8 cellular contexts compared by ENCODE assay signal in genomic region chr15:43777293-43777819, GRCh38. TPM values are rescaled to one million over a fixed set of nuclear protein-coding genes. Genes with fewer than 3 reads are reported as not detected.
A peak's percentile ranks its signal among the peaks of the same experiment; 100 is the strongest.
DNase-seq lines count a peak whose midpoint lies in the region; ATAC-seq and TF ChIP-seq lines count a peak whose summit lies in the region.

No MANE protein-coding gene starts in this region.

- peak overlapping the region; percentile 75 for H3K27ac ChIP-seq in right cardiac atrium (ENCODE audit: low read length)

- H3K9me3 Mint-ChIP-seq in T-cell = no peaks in the 10 kb centered on the region

- no peaks in the 10 kb centered on the region for H3K4me1 ChIP-seq in right cardiac atrium (ENCODE audit: control insufficient read depth, insufficient read depth, low read length)

- peaks cover 18 to 23% (median 18%) of the 10 kb centered on the region in 3 donors for H3K4me1 Mint-ChIP-seq in T-cell

- H3K36me3 Mint-ChIP-seq in T-cell = no peaks in the 10 kb centered on the region

- intact Hi-C loops in right cardiac atrium (cut with DNase I) (no loop called here), sciatic nerve (cut with DNase I) (no loop called here)

- WGBS in right cardiac atrium = under 1% methylated on average over 28 of the region's 28 CpGs

- POLR2A ChIA-PET in T-cell (lab: Charles Lee) = interaction anchor here (0.6 to 1.0 kb wide), 2 partner anchors 22 to 47 kb away, joined by 3 to 9 read pairs; partner anchors contain the start of gene MFAP1 (in 1 of the 2)

- H3K4me3 Mint-ChIP-seq in T-cell = peak overlapping the region; percentile 92 to 93 (median 93)

- DNase-seq in HFF-Myc (ENCODE audit: extremely low read depth, low read depth) (peak; percentile 54), NCI-H1048 (lab: John Stamatoyannopoulos, UW) (peak; percentile 71), T-cell (peak; percentile 67 to 87 (median 79)), amniotic epithelial cell (ENCODE audit: low read depth) (peak; percentile 62), right cardiac atrium (peak; percentile 83 to 91 (median 90)), sciatic nerve (ENCODE audit: low spot score) (peak; percentile 88)

- no peaks in the 10 kb centered on the region for H3K9me3 ChIP-seq in right cardiac atrium (ENCODE audit: control insufficient read depth, low read length)

- peak overlapping the region; percentile 91 to 95 for H3K27ac Mint-ChIP-seq in T-cell

- peak; percentile 81 to 85 (median 84) for ATAC-seq in T-cell (replicated peaks in 1 of 4)
- peak; percentile 84 to 87 for ATAC-seq in right cardiac atrium
- ATAC-seq in sciatic nerve = peak; percentile 87
- no peak for ATAC-seq in HG03469 (IDR thresholded peaks at IDR 0.05; ENCODE audit: unreplicated experiment)

- H3K27me3 Mint-ChIP-seq in T-cell = no peaks in the 10 kb centered on the region

- TF ChIP-seq CTCF in HFF-Myc (IDR thresholded peaks at IDR 0.05; ENCODE audit: low read depth, low read length, missing control alignments) = peak; percentile 49

- no peaks in the 10 kb centered on the region for H3K27me3 ChIP-seq in right cardiac atrium (ENCODE audit: control insufficient read depth, insufficient read depth)

- H3K4me3 ChIP-seq in GM08714 (ENCODE audit: low read length) (peak overlapping the region; percentile 57; the same call in 1 of the 2 replicates), HFF-Myc (replicated peaks; ENCODE audit: low read depth, low read length) (peak overlapping the region; percentile 51), right cardiac atrium (ENCODE audit: low read length) (peak overlapping the region; percentile 75)

- CTCF ChIA-PET in T-cell (lab: Charles Lee) = interaction anchor here in 1 of 2 donors (0.8 to 1.5 kb wide), 7 partner anchors 13 to 47 kb away, joined by 3 to 11 read pairs (median 5); partner anchors contain the start of genes HYPK, MFAP1 and SERF2

RNA-seq across cellular contexts. Expression of gene ELL3, which starts 0.6 kb away (rescaled TPM):
- total RNA-seq in T-cell (1 to 10 TPM in 4 of 5 donors, under 1 TPM in 1; 0.80 to 6.5 (median 2.2) TPM), right cardiac atrium (1 to 10 TPM; 1.6 to 2.8 (median 1.9) TPM), sciatic nerve (5.6 TPM)
- 1.1 TPM for polyA plus RNA-seq in right cardiac atrium

RNA-seq across cellular contexts. Expression of gene SERF2, which starts 14.8 kb away (rescaled TPM):
- total RNA-seq in T-cell = 100 to 1,000 TPM; 397 to 586 (median 532) TPM
- total RNA-seq in right cardiac atrium = 1,000 to 10,000 TPM in 1 of 4 donors, 100 to 1,000 TPM in 3; 889 to 1,080 (median 940) TPM
- 2,656 TPM for polyA plus RNA-seq in right cardiac atrium
- total RNA-seq in sciatic nerve = 656 TPM

RNA-seq across cellular contexts. Expression of gene SERINC4, which starts 22.7 kb away (rescaled TPM):
- total RNA-seq in T-cell (under 1 TPM in 3 of 5 donors, not detected in 2; 0.20 to 0.32 (median 0.26) TPM), right cardiac atrium (under 1 TPM in 3 of 4 donors, not detected in 1; 0.12 to 0.29 (median 0.25) TPM), sciatic nerve (0.31 TPM)
- polyA plus RNA-seq in right cardiac atrium = 0.41 TPM

RNA-seq across cellular contexts. Expression of gene HYPK, which starts 23.0 kb away (rescaled TPM):
- total RNA-seq in T-cell (10 to 100 TPM; 19.2 to 23.6 (median 21.8) TPM), right cardiac atrium (10 to 100 TPM in 3 of 4 donors, 1 to 10 TPM in 1; 9.6 to 16.0 (median 14.5) TPM), sciatic nerve (13.6 TPM)
- 37.9 TPM for polyA plus RNA-seq in right cardiac atrium

RNA-seq across cellular contexts. Expression of gene PDIA3, which starts 31.1 kb away (rescaled TPM):
- 100 to 1,000 TPM; 151 to 231 (median 190) TPM for total RNA-seq in T-cell
- 100 to 1,000 TPM; 151 to 251 (median 216) TPM for total RNA-seq in right cardiac atrium
- 156 TPM for polyA plus RNA-seq in right cardiac atrium
- total RNA-seq in sciatic nerve = 194 TPM
